ENCODE assay signal across 11 cellular contexts in genomic region chr2:95608331-95608730, GRCh38. TPM values are rescaled to one million over a fixed set of nuclear protein-coding genes. Genes with fewer than 3 reads are reported as not detected.
"Had no signal": no experiment of that assay in that cellular context is flagged by ENCODE, and none has a peak within 500 bp of the region (broad histone marks: within the 10 kb centered on the region; RNA-seq: fewer than 3 reads in every experiment).

No MANE protein-coding gene starts in this region.

RNA-seq across cellular contexts. Expression of gene TRIM43, which starts 16.5 kb away (rescaled TPM):
- total RNA-seq: activated B cell treated with CpG ODN at 0.5 μM for 24 hours; activated CD4-positive, alpha-beta memory T cell treated with anti-CD3 and anti-CD28 coated beads for 36 hours; activated CD4-positive, alpha-beta T cell treated with anti-CD3 and anti-CD28 coated beads for 36 hours; activated CD4-positive, alpha-beta T cell treated with anti-CD3 and anti-CD28 coated beads, Interleukin-2, amount 10 ng/mL, durations not matched to agents 24 days and 14 days; activated CD4-positive, alpha-beta T cell treated with anti-CD3 and anti-CD28 coated beads, Interleukin-2, amount 10 ng/mL, durations not matched to agents 7 days and 5 days; activated CD8-positive, alpha-beta memory T cell treated with anti-CD3 and anti-CD28 coated beads for 36 hours; activated CD8-positive, alpha-beta T cell treated with anti-CD3 and anti-CD28 coated beads for 36 hours; activated CD8-positive, alpha-beta T cell treated with anti-CD3 and anti-CD28 coated beads, Interleukin-2, amount 10 ng/mL, durations not matched to agents 7 days and 5 days; T-helper 1 cell treated with Interleukin-12 subunit alpha and Interleukin-12 subunit beta and Interleukin-4 antibody, amounts not matched to agents 30 ng/mL and 1 ng/mL, for 36 hours; T-helper 17 cell; WTC11 had no signal
